ENCODE assay signal across 1 cellular context in the genomic region with DNA sequence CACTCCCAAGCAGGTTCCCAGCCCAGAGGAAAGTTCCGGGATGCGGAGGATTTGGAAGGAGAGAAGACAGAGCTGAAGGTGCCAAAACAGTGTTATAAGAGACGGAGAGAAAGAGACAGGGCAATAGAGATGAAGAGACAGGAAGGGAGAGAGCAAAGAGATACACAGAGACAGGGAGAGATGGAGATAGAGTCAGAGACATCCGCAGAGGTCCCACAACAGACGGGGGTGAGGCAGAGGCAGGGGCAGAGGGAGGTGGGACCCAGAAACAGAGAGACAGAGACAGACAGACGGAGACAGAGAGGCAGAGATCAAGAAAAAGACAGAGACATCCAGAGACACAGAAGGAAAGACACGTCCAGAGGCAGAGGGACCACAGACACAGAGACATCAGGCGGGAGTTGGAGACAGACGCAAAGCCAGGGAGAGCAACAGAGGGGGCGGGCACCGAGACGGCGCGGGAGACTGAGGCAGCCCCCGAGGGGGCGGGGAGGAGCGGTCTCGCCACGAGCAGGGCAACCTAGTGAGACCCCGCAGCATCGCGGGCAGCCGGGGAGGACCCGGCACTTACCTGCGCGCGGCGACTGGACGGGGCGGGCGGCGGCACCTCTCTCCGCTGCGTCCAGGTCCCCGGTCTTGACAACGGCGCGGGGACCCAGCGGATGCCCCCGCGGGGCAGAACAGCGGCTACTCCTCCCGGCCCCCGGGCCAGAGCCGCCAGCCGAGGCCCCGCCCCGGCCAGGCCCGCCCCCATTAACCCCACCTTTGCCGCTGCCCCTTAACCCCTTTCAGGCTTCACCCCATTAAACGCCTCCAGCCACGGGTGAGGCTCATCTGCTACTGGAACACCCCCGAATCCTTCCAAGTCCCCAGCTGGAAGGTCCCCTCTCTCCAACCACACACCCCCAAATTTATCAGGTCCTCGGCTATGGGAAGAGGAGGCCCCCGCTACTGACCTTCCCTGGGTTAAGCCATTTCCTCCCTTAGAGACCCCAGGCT.
TF ChIP-seq lines count a peak whose summit lies in the region.

Gene GPR4, minus strand, starts transcription at position 689 of the 999 bp plus-strand sequence. CDS start 10,346 bp downstream, outside the sequence.

TF ChIP-seq in HepG2, 621 proteins besides CTCF, POLR2A, EP300 and RAD21 (continued from another document):
- TF ChIP-seq WIZ (CRISPR knock-in tag; IDR thresholded peaks at IDR 0.05) (no peak), ZNF451 (CRISPR knock-in tag; IDR thresholded peaks at IDR 0.05) (no peak), ZNF121 (CRISPR knock-in tag; IDR thresholded peaks at IDR 0.05) (peak; percentile 81), ZNF484 (CRISPR knock-in tag; IDR thresholded peaks at IDR 0.05; ENCODE audit: borderline replicate concordance, low read depth) (no peak), EZH2 (conservative IDR thresholded peaks at IDR 0.05; ENCODE audit: low read depth, low read length) (peak; percentile 35; the same call in 1 of the 2 replicates), FIP1L1 (IDR thresholded peaks at IDR 0.05; ENCODE audit: borderline replicate concordance, insufficient read depth, low read depth, low read length) (no peak), ZNF777 (CRISPR knock-in tag; IDR thresholded peaks at IDR 0.05) (peak; percentile 89), ZNF616 (CRISPR knock-in tag; IDR thresholded peaks at IDR 0.05; ENCODE audit: low read depth) (no peak), MTF2 (CRISPR knock-in tag; IDR thresholded peaks at IDR 0.05; ENCODE audit: borderline replicate concordance) (0 out of 2 replicates have a peak, but pooled peaks have one; percentile 68), ZNF768 (CRISPR knock-in tag; IDR thresholded peaks at IDR 0.05) (peak; percentile 27; the same call in 1 of the 2 replicates), ZNF652 (CRISPR knock-in tag; IDR thresholded peaks at IDR 0.05; ENCODE audit: borderline replicate concordance, low read depth) (peak; percentile 87; the same call in 1 of the 2 replicates)
TF ChIP-seq in HepG2: peak in this region for 7.
